In the genomic region with DNA sequence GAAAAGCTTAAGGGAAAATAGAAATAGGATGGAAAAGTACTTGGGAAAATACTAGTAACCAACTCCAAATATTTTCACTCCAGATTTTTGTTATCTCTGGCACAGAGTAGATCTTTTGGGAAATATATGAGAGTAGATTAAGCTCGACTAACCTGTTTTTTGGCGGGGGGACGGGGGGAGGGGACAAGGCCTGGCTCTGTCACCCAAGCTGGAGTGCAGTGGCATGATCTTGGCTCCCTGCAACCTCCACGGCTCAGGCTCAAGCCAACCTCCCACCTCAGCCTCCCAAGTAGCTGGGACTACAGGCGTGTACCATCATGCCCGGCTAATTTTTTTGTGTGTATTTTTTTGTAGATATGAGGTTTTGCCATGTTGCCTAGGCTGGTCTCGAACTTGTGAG, we compare ENCODE assay signal across 11 cellular contexts.
"Had no signal": no experiment of that assay in that cellular context is flagged by ENCODE, and none has a peak within 500 bp of the region (broad histone marks: within the 10 kb centered on the region; RNA-seq: fewer than 3 reads in every experiment).

No MANE protein-coding gene starts in this region.

- H3K36me3 ChIP-seq: adrenal gland, right atrium auricular region had no signal

- H3K27me3 ChIP-seq: adrenal gland, body of pancreas, gastroesophageal sphincter, right atrium auricular region had no signal

- H3K4me3 Mint-ChIP-seq: activated T-helper 1 cell treated with anti-CD3 and anti-CD28 coated beads, Interleukin-12 subunit alpha, Interleukin-12 subunit beta, Interleukin-2, Interleukin-4 antibody, amounts not matched to agents 30 ng/mL and 10 ng/mL and 1 ng/mL, durations not matched to agents 14 hours and 24 hours and 36 hours; stimulated activated memory B cell treated with anti-CD40 and anti-IgM and Interleukin-4, amounts not matched to agents 10 μg/mL and 1 μg/mL and 100 μg/mL, for 72 hours had no signal

- H3K4me3 ChIP-seq: adrenal gland, body of pancreas, gastroesophageal sphincter, right atrium auricular region had no signal

- H3K27ac ChIP-seq: body of pancreas, gastroesophageal sphincter had no signal

- H3K27ac Mint-ChIP-seq: activated T-helper 1 cell treated with anti-CD3 and anti-CD28 coated beads, Interleukin-12 subunit alpha, Interleukin-12 subunit beta, Interleukin-2, Interleukin-4 antibody, amounts not matched to agents 30 ng/mL and 10 ng/mL and 1 ng/mL, durations not matched to agents 14 hours and 24 hours and 36 hours had no signal

- DNase-seq: activated CD4-positive, alpha-beta T cell treated with anti-CD3 and anti-CD28 coated beads, Interleukin-2, amount 50 U/mL, for 48 hours; activated CD4-positive, CD25-positive, alpha-beta regulatory T cell treated with anti-CD3 and anti-CD28 coated beads, Interleukin-2, amount 50 U/mL, for 72 hours; activated naive CD4-positive, alpha-beta T cell; adrenal gland; body of pancreas; effector memory CD4-positive, alpha-beta T cell; trophoblast cell had no signal

- H3K9me3 ChIP-seq: adrenal gland, body of pancreas, gastroesophageal sphincter, right atrium auricular region had no signal

- H3K9me3 Mint-ChIP-seq: activated T-helper 1 cell treated with anti-CD3 and anti-CD28 coated beads, Interleukin-12 subunit alpha, Interleukin-12 subunit beta, Interleukin-2, Interleukin-4 antibody, amounts not matched to agents 30 ng/mL and 10 ng/mL and 1 ng/mL, durations not matched to agents 14 hours and 24 hours and 36 hours; stimulated activated memory B cell treated with anti-CD40 and anti-IgM and Interleukin-4, amounts not matched to agents 10 μg/mL and 1 μg/mL and 100 μg/mL, for 72 hours had no signal

- H3K27me3 Mint-ChIP-seq: stimulated activated memory B cell treated with anti-CD40 and anti-IgM and Interleukin-4, amounts not matched to agents 10 μg/mL and 1 μg/mL and 100 μg/mL, for 72 hours had no signal
